In the genomic region with DNA sequence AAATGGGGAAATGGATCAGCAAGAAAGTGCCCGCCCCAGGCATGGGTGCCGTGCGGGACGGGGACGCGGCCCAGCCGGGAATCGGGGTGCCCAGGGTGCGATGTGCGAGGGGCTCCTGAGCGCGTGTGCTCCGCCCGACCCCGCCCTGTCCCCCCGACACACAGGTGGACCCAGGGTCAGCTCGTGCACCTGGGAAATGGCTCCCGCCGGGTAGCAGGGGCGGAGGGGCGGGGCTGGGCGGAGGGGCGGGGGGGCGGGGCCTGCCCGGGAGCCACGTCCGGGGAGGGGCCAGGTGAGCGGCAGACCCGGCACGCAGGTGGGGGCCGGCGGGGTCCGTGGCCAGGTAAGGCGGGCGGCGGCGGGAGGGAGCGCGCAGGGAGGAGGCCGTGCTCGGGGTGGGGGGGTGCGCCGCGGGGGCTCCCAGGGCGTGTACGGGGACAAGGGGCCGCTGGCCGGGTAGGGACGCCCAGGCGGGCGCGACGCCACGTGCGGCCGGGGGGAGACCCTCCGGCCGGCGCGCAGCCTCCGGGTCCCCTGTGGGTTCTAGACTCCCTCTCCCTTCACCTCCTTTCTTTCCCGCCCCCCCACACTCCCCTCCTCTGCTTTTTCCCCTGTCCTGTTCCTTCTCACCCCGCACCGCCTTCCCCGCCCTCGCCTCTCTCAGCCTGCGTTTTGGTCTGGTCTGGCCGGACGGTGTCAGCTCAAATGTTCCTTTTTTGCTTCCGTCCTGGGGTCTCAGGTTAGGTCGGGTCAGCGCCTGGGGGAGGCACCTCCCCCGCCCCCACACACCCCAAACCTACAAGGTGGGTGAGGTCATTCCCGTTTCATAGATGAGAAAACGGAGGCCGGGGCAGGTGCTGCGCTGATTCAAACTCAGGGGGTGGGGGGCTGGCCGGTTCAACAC, we compare ENCODE assay signal across 10 cellular contexts. TPM values are rescaled to one million over a fixed set of nuclear protein-coding genes. Genes with fewer than 3 reads are reported as not detected.
DNase-seq lines count a peak whose midpoint lies in the region; ATAC-seq and TF ChIP-seq lines count a peak whose summit lies in the region.
"Had no signal": no experiment of that assay in that cellular context is flagged by ENCODE, and none has a peak within 500 bp of the region (broad histone marks: within the 10 kb centered on the region; RNA-seq: fewer than 3 reads in every experiment).

A gene (plus strand): TSS at position 291 of the 904 bp plus-strand sequence. CDS start 33,953 bp downstream, outside the sequence.

- peaks cover 91% of the 10 kb centered on the region for H3K27me3 ChIP-seq in gastroesophageal sphincter

- peak within 1 kb of the TSS; percentile 48 for H3K4me3 ChIP-seq in iPS-11a (ENCODE audit: low read depth, low read length)
- peak within 1 kb of the TSS in 1 of 2 donors; percentile 30 for H3K4me3 ChIP-seq in gastroesophageal sphincter
- no peak within 1 kb of the TSS for H3K4me3 ChIP-seq in lower leg skin (ENCODE audit: low read depth, poor library complexity, severe bottlenecking)

- peaks cover 2% of the 10 kb centered on the region for H3K4me1 Mint-ChIP-seq in T-helper 17 cell
- peaks cover 9% of the 10 kb centered on the region for H3K4me1 Mint-ChIP-seq in stimulated activated effector memory CD8-positive, alpha-beta T cell treated with anti-CD3 and anti-CD28 coated beads, Interleukin-12 subunit alpha, Interleukin-12 subunit beta, amount 100 ng/mL, for 72 hours

- TF ChIP-seq CTCF in gastroesophageal sphincter (IDR thresholded peaks at IDR 0.05) (no peak), lower leg skin (IDR thresholded peaks at IDR 0.05) (no peak)

- ATAC-seq in T-helper 17 cell (peak; percentile 69), gastroesophageal sphincter (no peak), GM18873 (IDR thresholded peaks at IDR 0.05; ENCODE audit: low FRiP score, unreplicated experiment) (no peak)
- no peak for ATAC-seq in stimulated activated effector memory CD8-positive, alpha-beta T cell treated with anti-CD3 and anti-CD28 coated beads, Interleukin-12 subunit alpha, Interleukin-12 subunit beta, amount 100 ng/mL, for 72 hours

- H3K36me3 Mint-ChIP-seq in T-helper 17 cell (ENCODE audit: low read depth): peaks cover 4% of the 10 kb centered on the region
- no peaks in the 10 kb centered on the region for H3K36me3 Mint-ChIP-seq in stimulated activated effector memory CD8-positive, alpha-beta T cell treated with anti-CD3 and anti-CD28 coated beads, Interleukin-12 subunit alpha, Interleukin-12 subunit beta, amount 100 ng/mL, for 72 hours

- no peaks in the 10 kb centered on the region for H3K9me3 ChIP-seq in T-helper 17 cell (ENCODE audit: control insufficient read depth, low read length, poor library complexity, severe bottlenecking)
- H3K9me3 ChIP-seq in gastroesophageal sphincter: peaks cover 0 to 15% (median 0%) of the 10 kb centered on the region in 3 donors

- DNase-seq in NCI-H82 (lab: John Stamatoyannopoulos, UW) (peak; percentile 11), NCI-H82 treated with DMSO at 0.1 percent for 48 hours (lab: John Stamatoyannopoulos, UW; ENCODE audit: unreplicated experiment) (no peak), T-helper 17 cell (no peak), lower leg skin (ENCODE audit: low spot score in 2 of 2) (no peak)
- no peak for DNase-seq in stimulated activated effector memory CD8-positive, alpha-beta T cell treated with anti-CD3 and anti-CD28 coated beads, Interleukin-12 subunit alpha, Interleukin-12 subunit beta, amount 100 ng/mL, for 72 hours (ENCODE audit: low spot score in 2 of 2)
- DNase-seq: central memory CD4-positive, alpha-beta T cell; OCI-M1 had no signal

- TF ChIP-seq POLR2A in gastroesophageal sphincter (IDR thresholded peaks at IDR 0.05): no peak
- TF ChIP-seq POLR2A in lower leg skin (IDR thresholded peaks at IDR 0.05): no peak

- no peaks in the 10 kb centered on the region for H3K9me3 Mint-ChIP-seq in stimulated activated effector memory CD8-positive, alpha-beta T cell treated with anti-CD3 and anti-CD28 coated beads, Interleukin-12 subunit alpha, Interleukin-12 subunit beta, amount 100 ng/mL, for 72 hours

- H3K4me1 ChIP-seq in gastroesophageal sphincter: peaks cover 0 to 19% (median 7%) of the 10 kb centered on the region in 3 donors

- no peaks in the 10 kb centered on the region for H3K36me3 ChIP-seq in gastroesophageal sphincter

- intact Hi-C loops in lower leg skin (cut with DNase I; ENCODE audit: low total_unique reads): no loop called here

- H3K4me3 Mint-ChIP-seq in T-helper 17 cell: peak within 1 kb of the TSS; percentile 83
- peak within 1 kb of the TSS; percentile 63 for H3K4me3 Mint-ChIP-seq in stimulated activated effector memory CD8-positive, alpha-beta T cell treated with anti-CD3 and anti-CD28 coated beads, Interleukin-12 subunit alpha, Interleukin-12 subunit beta, amount 100 ng/mL, for 72 hours

- no peak within 1 kb of the TSS for H3K27ac ChIP-seq in gastroesophageal sphincter

- H3K27ac Mint-ChIP-seq in T-helper 17 cell: no peak within 1 kb of the TSS
- H3K27ac Mint-ChIP-seq in stimulated activated effector memory CD8-positive, alpha-beta T cell treated with anti-CD3 and anti-CD28 coated beads, Interleukin-12 subunit alpha, Interleukin-12 subunit beta, amount 100 ng/mL, for 72 hours: no peak within 1 kb of the TSS

- peaks cover 35% of the 10 kb centered on the region for H3K27me3 Mint-ChIP-seq in T-helper 17 cell

- no peak for TF ChIP-seq EP300 in gastroesophageal sphincter (IDR thresholded peaks at IDR 0.05)

- WGBS in gastroesophageal sphincter (ENCODE audit: low coverage in 1 of 2), 2 donors: 0% methylated on average over 2 of the region's 78 CpGs; no CpG with 5 or more reads in 1 of the 2 donors
- WGBS in lower leg skin, 2 donors: 4 to 5% methylated on average over 60 to 64 of the region's 78 CpGs

RNA-seq across cellular contexts. Expression of the gene that starts here (rescaled TPM):
- 1 to 10 TPM; 4.7 to 7.1 TPM for total RNA-seq in T-helper 17 cell
- 1 to 10 TPM in 1 of 4 donors, under 1 TPM in 1, not detected in 2; 0.31 to 1.6 TPM for total RNA-seq in gastroesophageal sphincter
- total RNA-seq in lower leg skin: 1 to 10 TPM; 2.9 to 3.4 (median 3.2) TPM
